Comparison of ENCODE assay signal across 20 cellular contexts in genomic region chr1:225253784-225254183, GRCh38.
A peak's percentile ranks its signal among the peaks of the same experiment; 100 is the strongest.
DNase-seq lines count a peak whose midpoint lies in the region; ATAC-seq and TF ChIP-seq lines count a peak whose summit lies in the region.
"Had no signal": no experiment of that assay in that cellular context is flagged by ENCODE, and none has a peak within 500 bp of the region (broad histone marks: within the 10 kb centered on the region; RNA-seq: fewer than 3 reads in every experiment).

No MANE protein-coding gene starts in this region.

- no peaks in the 10 kb centered on the region for H3K9me3 ChIP-seq in RWPE2 (ENCODE audit: severe bottlenecking)
- H3K9me3 ChIP-seq: sigmoid colon had no signal

- no peaks in the 10 kb centered on the region for H3K9me3 Mint-ChIP-seq in HFFc6
- H3K9me3 Mint-ChIP-seq: activated naive CD8-positive, alpha-beta T cell treated with anti-CD3 and anti-CD28 coated beads for 36 hours; T-cell had no signal

- H3K27me3 ChIP-seq in RWPE2 (ENCODE audit: insufficient read depth, poor library complexity, severe bottlenecking) = no peaks in the 10 kb centered on the region
- H3K27me3 ChIP-seq: brain microvascular endothelial cell, sigmoid colon had no signal

- H3K4me3 ChIP-seq in RWPE2 (ENCODE audit: severe bottlenecking) (no peak overlapping the region), fibroblast of villous mesenchyme (ENCODE audit: low read depth, low read length) (no peak overlapping the region)
- H3K4me3 ChIP-seq: sigmoid colon had no signal

- CTCF ChIA-PET in GM10248 (lab: Yijun Ruan, JAX) = interaction anchor here (1.1 kb wide), 1 partner anchor 10 kb away, joined by 3 read pairs; no protein-coding TSS in a partner anchor

- ATAC-seq in RWPE2 (ENCODE audit: low read depth) (peak; percentile 77), HG03520 (IDR thresholded peaks at IDR 0.05; ENCODE audit: unreplicated experiment) (no peak)
- ATAC-seq: activated CD4-positive, alpha-beta T cell treated with anti-CD3 and anti-CD28 coated beads for 36 hours; naive thymus-derived CD8-positive, alpha-beta T cell; T-cell had no signal

- DNase-seq in AG08395 (ENCODE audit: low spot score) = peak; percentile 20
- peak; percentile 86 for DNase-seq in HFFc6
- DNase-seq in RWPE2 (ENCODE audit: low spot score) = no peak
- peak; percentile 3 for DNase-seq in fibroblast of villous mesenchyme (ENCODE audit: low read depth)
- DNase-seq in GM10248 (ENCODE audit: extremely low spot score) = no peak
- no peak for DNase-seq in effector CD4-positive, alpha-beta T cell
- no peak for DNase-seq in NK-92 treated with Interleukin-12 subunit alpha and Interleukin-12 subunit beta, amount 100 ng/mL, for 24 hours (lab: John Stamatoyannopoulos, UW)
- DNase-seq: activated CD4-positive, alpha-beta T cell treated with anti-CD3 and anti-CD28 coated beads for 36 hours; activated naive CD8-positive, alpha-beta T cell treated with anti-CD3 and anti-CD28 coated beads for 36 hours; brain microvascular endothelial cell; cortex of kidney; naive thymus-derived CD8-positive, alpha-beta T cell; NCI-H1105 treated with DMSO at 0.1 percent for 48 hours; NCI-H2081; NCI-H510A; Right ventricle myocardium superior; sigmoid colon; T-cell had no signal

- no peaks in the 10 kb centered on the region for H3K36me3 Mint-ChIP-seq in HFFc6 (ENCODE audit: low read depth)
- H3K36me3 Mint-ChIP-seq: activated naive CD8-positive, alpha-beta T cell treated with anti-CD3 and anti-CD28 coated beads for 36 hours; naive thymus-derived CD8-positive, alpha-beta T cell; T-cell had no signal

- peaks cover 24% of the 10 kb centered on the region for H3K4me1 Mint-ChIP-seq in HFFc6 (ENCODE audit: low read depth)
- H3K4me1 Mint-ChIP-seq: activated CD4-positive, alpha-beta T cell treated with anti-CD3 and anti-CD28 coated beads for 36 hours; activated naive CD8-positive, alpha-beta T cell treated with anti-CD3 and anti-CD28 coated beads for 36 hours; T-cell had no signal

- no peaks in the 10 kb centered on the region for H3K27me3 Mint-ChIP-seq in HFFc6 (ENCODE audit: insufficient read depth)

- H3K27ac Mint-ChIP-seq in HFFc6 = no peak overlapping the region
- H3K27ac Mint-ChIP-seq: activated CD4-positive, alpha-beta T cell treated with anti-CD3 and anti-CD28 coated beads for 36 hours; activated naive CD8-positive, alpha-beta T cell treated with anti-CD3 and anti-CD28 coated beads for 36 hours; naive thymus-derived CD8-positive, alpha-beta T cell; T-cell had no signal

- H3K4me3 Mint-ChIP-seq in HFFc6 = peak overlapping the region; percentile 43
- H3K4me3 Mint-ChIP-seq: activated CD4-positive, alpha-beta T cell treated with anti-CD3 and anti-CD28 coated beads for 36 hours; activated naive CD8-positive, alpha-beta T cell treated with anti-CD3 and anti-CD28 coated beads for 36 hours; naive thymus-derived CD8-positive, alpha-beta T cell; T-cell had no signal

- POLR2A ChIA-PET in GM10248 (lab: Yijun Ruan, JAX) = no interaction called here

- H3K4me1 ChIP-seq in RWPE2 (ENCODE audit: insufficient read depth, poor library complexity, severe bottlenecking) = no peaks in the 10 kb centered on the region
- H3K4me1 ChIP-seq: parathyroid adenoma, sigmoid colon had no signal

- no peak overlapping the region for H3K27ac ChIP-seq in RWPE2 (ENCODE audit: poor library complexity, severe bottlenecking)
- H3K27ac ChIP-seq: brain microvascular endothelial cell, parathyroid adenoma, sigmoid colon had no signal

- TF ChIP-seq CTCF in HFFc6 (IDR thresholded peaks at IDR 0.05) (no peak), RWPE2 (IDR thresholded peaks at IDR 0.05; ENCODE audit: poor library complexity, severe bottlenecking) (no peak), fibroblast of villous mesenchyme (IDR thresholded peaks at IDR 0.05; ENCODE audit: insufficient read depth, low read depth, low read length) (no peak), GM10248 (IDR thresholded peaks at IDR 0.05; ENCODE audit: control extremely low read depth, extremely low read depth, low read depth, missing control alignments) (no peak)

- H3K36me3 ChIP-seq in RWPE2 (ENCODE audit: low read depth) = no peaks in the 10 kb centered on the region
- H3K36me3 ChIP-seq: brain microvascular endothelial cell, sigmoid colon had no signal

Comparison
In these comparisons a context has a peak if more than half of its experiments do, and no peak if none do; other contexts are left out.
1. DNase-seq: peak in AG08395 (single experiment), HFFc6 (single experiment) and fibroblast of villous mesenchyme (single experiment); none in RWPE2 (single experiment), GM10248 (single experiment), effector CD4-positive, alpha-beta T cell (single experiment) and NK-92 treated with Interleukin-12 subunit alpha and Interleukin-12 subunit beta, amount 100 ng/mL, for 24 hours (single experiment).